Comparison of ENCODE assay signal across 8 cellular contexts in genomic region chr5:151684690-151685361, GRCh38. TPM values are rescaled to one million over a fixed set of nuclear protein-coding genes. Genes with fewer than 3 reads are reported as not detected.
DNase-seq lines count a peak whose midpoint lies in the region; ATAC-seq, FAIRE-seq and TF ChIP-seq lines count a peak whose summit lies in the region.

No MANE protein-coding gene starts in this region.

- no peak overlapping the region for H2AFZ ChIP-seq in hepatocyte

- ATAC-seq in stimulated activated naive CD8-positive, alpha-beta T cell treated with anti-CD3 and anti-CD28 coated beads, Interleukin-15, amount 100 ng/mL, for 72 hours: no peak
- no peak for ATAC-seq in effector memory CD8-positive, alpha-beta T cell (replicated peaks)
- ATAC-seq in GM18517 (IDR thresholded peaks at IDR 0.05; ENCODE audit: unreplicated experiment) (no peak), GM21526 (IDR thresholded peaks at IDR 0.05; ENCODE audit: low FRiP score, unreplicated experiment) (no peak)

- intact Hi-C loops in adrenal gland (cut with DNase I): no loop called here

- H3K9me3 Mint-ChIP-seq in stimulated activated naive CD8-positive, alpha-beta T cell treated with anti-CD3 and anti-CD28 coated beads, Interleukin-15, amount 100 ng/mL, for 72 hours: no peaks in the 10 kb centered on the region
- H3K9me3 Mint-ChIP-seq in effector memory CD8-positive, alpha-beta T cell: no peaks in the 10 kb centered on the region

- 8 to 18% (median 16%) methylated on average over 7 to 8 of the region's 8 CpGs for WGBS in adrenal gland, 4 donors
- WGBS in hepatocyte (ENCODE audit: low lambda C conversion rate, missing lambda C conversion rate): 16% methylated on average over 8 of the region's 8 CpGs

- peaks cover 3% of the 10 kb centered on the region for H3K36me3 Mint-ChIP-seq in effector memory CD8-positive, alpha-beta T cell (ENCODE audit: insufficient read depth)

- DNase-seq in H54 (ENCODE audit: insufficient read length, low spot score) (peak; percentile 38), adrenal gland (peak; percentile 58 to 88 (median 81)), hepatocyte (ENCODE audit: low spot score) (peak; percentile 94)
- no peak for DNase-seq in stimulated activated naive CD8-positive, alpha-beta T cell treated with anti-CD3 and anti-CD28 coated beads, Interleukin-15, amount 100 ng/mL, for 72 hours
- DNase-seq in effector memory CD8-positive, alpha-beta T cell: no peak

- no peaks in the 10 kb centered on the region for H3K9me2 ChIP-seq in hepatocyte (replicated peaks; ENCODE audit: insufficient read depth)

- no peak overlapping the region for H3K27ac Mint-ChIP-seq in stimulated activated naive CD8-positive, alpha-beta T cell treated with anti-CD3 and anti-CD28 coated beads, Interleukin-15, amount 100 ng/mL, for 72 hours
- no peak overlapping the region for H3K27ac Mint-ChIP-seq in effector memory CD8-positive, alpha-beta T cell

- H3K36me3 ChIP-seq in adrenal gland (replicated peaks in 1 of 2) (peaks cover 0 to 11% of the 10 kb centered on the region in 2 donors), hepatocyte (replicated peaks; ENCODE audit: insufficient read depth, low read depth) (no peaks in the 10 kb centered on the region), skeletal muscle satellite cell (ENCODE audit: insufficient read depth, low read length) (peaks cover 52% of the 10 kb centered on the region)

- H3K4me3 ChIP-seq in adrenal gland (peak overlapping the region in 3 of 4 donors; percentile 16 to 77 (median 63)), hepatocyte (peak overlapping the region; percentile 66), skeletal muscle satellite cell (ENCODE audit: low read length) (peak overlapping the region; percentile 88)

- TF ChIP-seq POLR2A in H54 (IDR thresholded peaks at IDR 0.05; ENCODE audit: low read depth, low read length): peak; percentile 59; the same call in 1 of the 2 replicates
- peak; percentile 30 to 70 for TF ChIP-seq POLR2A in adrenal gland (IDR thresholded peaks at IDR 0.05)

- peaks cover 43% of the 10 kb centered on the region for H3K27me3 Mint-ChIP-seq in stimulated activated naive CD8-positive, alpha-beta T cell treated with anti-CD3 and anti-CD28 coated beads, Interleukin-15, amount 100 ng/mL, for 72 hours
- H3K27me3 Mint-ChIP-seq in effector memory CD8-positive, alpha-beta T cell: peaks cover 56 to 61% of the 10 kb centered on the region in 2 donors

- H3K27me3 ChIP-seq in adrenal gland: no peaks in the 10 kb centered on the region
- H3K27me3 ChIP-seq in hepatocyte: no peaks in the 10 kb centered on the region
- no peaks in the 10 kb centered on the region for H3K27me3 ChIP-seq in skeletal muscle satellite cell (ENCODE audit: control insufficient read depth, insufficient read depth, low read length)

- peaks cover 62% of the 10 kb centered on the region for H3K79me2 ChIP-seq in hepatocyte

- H3K9me3 ChIP-seq in adrenal gland (replicated peaks in 1 of 3) (no peaks in the 10 kb centered on the region), hepatocyte (ENCODE audit: low read depth) (no peaks in the 10 kb centered on the region), skeletal muscle satellite cell (replicated peaks; ENCODE audit: low read length) (no peaks in the 10 kb centered on the region)

- H3K4me3 Mint-ChIP-seq in stimulated activated naive CD8-positive, alpha-beta T cell treated with anti-CD3 and anti-CD28 coated beads, Interleukin-15, amount 100 ng/mL, for 72 hours: no peak overlapping the region
- no peak overlapping the region for H3K4me3 Mint-ChIP-seq in effector memory CD8-positive, alpha-beta T cell

- peaks cover 13% of the 10 kb centered on the region for H3K4me1 Mint-ChIP-seq in stimulated activated naive CD8-positive, alpha-beta T cell treated with anti-CD3 and anti-CD28 coated beads, Interleukin-15, amount 100 ng/mL, for 72 hours
- peaks cover 4 to 9% of the 10 kb centered on the region in 2 donors for H3K4me1 Mint-ChIP-seq in effector memory CD8-positive, alpha-beta T cell (ENCODE audit: low read depth in 2 of 2)

- peak; percentile 30 for FAIRE-seq in H54 (lab: Jason Lieb, UNC)

- TF ChIP-seq CTCF in adrenal gland (IDR thresholded peaks at IDR 0.05): peak in 5 of 6 experiments; percentile 25 to 50 (median 49)
- peak; percentile 37 for TF ChIP-seq CTCF in hepatocyte (IDR thresholded peaks at IDR 0.05; ENCODE audit: poor library complexity)

- peaks cover 57 to 63% of the 10 kb centered on the region in 2 donors for H3K4me1 ChIP-seq in adrenal gland (replicated peaks in 1 of 2)
- H3K4me1 ChIP-seq in hepatocyte (ENCODE audit: insufficient read depth): peaks cover 35% of the 10 kb centered on the region
- H3K4me1 ChIP-seq in skeletal muscle satellite cell (ENCODE audit: control insufficient read depth, insufficient read depth, low read length): peaks cover 53% of the 10 kb centered on the region

- peaks cover 31% of the 10 kb centered on the region for H4K20me1 ChIP-seq in hepatocyte (ENCODE audit: insufficient read depth, poor library complexity, severe bottlenecking)

- H3K9ac ChIP-seq in skeletal muscle satellite cell (ENCODE audit: low read depth, low read length): peak overlapping the region; percentile 97

- H3K27ac ChIP-seq in adrenal gland (peak overlapping the region; percentile 58 to 92 (median 85)), hepatocyte (peak overlapping the region; percentile 99)

- H3K4me2 ChIP-seq in hepatocyte (peak overlapping the region; percentile 81), skeletal muscle satellite cell (ENCODE audit: low read length) (peak overlapping the region; percentile 91)

RNA-seq across cellular contexts. Expression of gene SPARC, which starts 1.9 kb away (rescaled TPM):
- total RNA-seq in adrenal gland (1,000 to 10,000 TPM in 4 of 8 donors, 100 to 1,000 TPM in 4; 478 to 3,013 (median 1,213) TPM), hepatocyte (4,086 and 4,089 TPM in 2 replicates)
- polyA plus RNA-seq in adrenal gland (1,000 to 10,000 TPM in 1 of 3 donors, 100 to 1,000 TPM in 2; 145 to 2,674 (median 298) TPM), hepatocyte (15,889 and 16,729 TPM in 2 replicates)
- 652 and 1,273 TPM in 2 replicates for total RNA-seq in skeletal muscle satellite cell (2012; rRNA removed)

Comparison
In these comparisons a context has a peak if more than half of its experiments do, and no peak if none do; other contexts are left out.
1. DNase-seq: peak in H54 (single experiment), adrenal gland (7 of 7) and hepatocyte (single experiment); none in stimulated activated naive CD8-positive, alpha-beta T cell treated with anti-CD3 and anti-CD28 coated beads, Interleukin-15, amount 100 ng/mL, for 72 hours (0 of 2) and effector memory CD8-positive, alpha-beta T cell (0 of 3).
2. Peak in every context shown above with its lines, with median percentiles within 50 percentile points of each other: H3K4me3 ChIP-seq.